7 cellular contexts compared by ENCODE assay signal in the genomic region with DNA sequence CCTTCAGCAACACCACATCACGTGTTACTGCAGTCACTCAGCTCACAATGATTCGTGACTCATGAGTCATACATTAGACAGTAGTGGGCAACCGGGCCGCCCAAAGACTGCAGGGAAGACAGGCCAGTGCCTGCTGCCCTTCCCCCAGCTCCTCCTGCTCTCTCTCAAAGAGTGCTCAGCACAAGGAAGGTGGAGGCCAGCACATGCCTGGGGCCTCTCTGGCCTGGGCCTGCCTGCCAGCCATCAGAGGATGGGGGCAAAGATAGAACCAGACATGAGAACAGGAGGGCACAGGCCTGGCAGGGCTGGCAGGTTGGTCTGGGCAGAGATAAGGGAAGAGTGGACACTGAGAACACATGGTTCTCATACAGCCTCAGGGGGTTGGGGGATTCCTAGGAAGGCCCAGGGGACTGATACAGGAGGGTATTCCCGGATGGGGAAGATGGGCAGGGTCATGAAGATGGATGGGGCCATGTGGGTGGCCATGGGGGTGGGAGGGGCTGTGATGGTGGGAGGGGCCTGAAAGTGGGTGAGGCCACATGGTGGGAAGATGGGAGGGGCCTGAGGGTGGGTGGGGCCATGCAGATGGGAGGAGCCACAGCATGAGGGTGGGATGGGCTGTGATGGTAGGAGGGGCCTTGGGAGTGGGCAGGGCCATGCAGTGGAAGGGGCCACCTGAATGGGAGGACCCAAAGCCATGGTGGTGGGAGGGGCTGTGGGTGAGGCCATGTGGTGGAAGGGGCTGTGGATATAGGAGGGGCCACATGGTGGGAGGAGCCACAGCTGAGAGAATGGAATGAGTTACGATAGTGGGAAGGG. TPM values are rescaled to one million over a fixed set of nuclear protein-coding genes. Genes with fewer than 3 reads are reported as not detected.
A peak's percentile ranks its signal among the peaks of the same experiment; 100 is the strongest.
DNase-seq lines count a peak whose midpoint lies in the region; ATAC-seq lines count a peak whose summit lies in the region.

No MANE protein-coding gene starts in this region.

- no peaks in the 10 kb centered on the region for H3K27me3 Mint-ChIP-seq in stimulated activated naive CD8-positive, alpha-beta T cell treated with anti-CD3 and anti-CD28 coated beads, Interleukin-15, amount 100 ng/mL, for 72 hours

- no peaks in the 10 kb centered on the region for H3K9me3 Mint-ChIP-seq in stimulated activated naive CD8-positive, alpha-beta T cell treated with anti-CD3 and anti-CD28 coated beads, Interleukin-15, amount 100 ng/mL, for 72 hours

- no peak overlapping the region for H3K4me3 Mint-ChIP-seq in stimulated activated naive CD8-positive, alpha-beta T cell treated with anti-CD3 and anti-CD28 coated beads, Interleukin-15, amount 100 ng/mL, for 72 hours

- ATAC-seq in HG03342 (IDR thresholded peaks at IDR 0.05; ENCODE audit: unreplicated experiment) (peak; percentile 56), left ventricle myocardium superior (peak; percentile 20), GM21367 (IDR thresholded peaks at IDR 0.05; ENCODE audit: unreplicated experiment) (no peak), GM18873 (IDR thresholded peaks at IDR 0.05; ENCODE audit: low FRiP score, unreplicated experiment) (no peak)
- peak; percentile 19 for ATAC-seq in stimulated activated naive CD8-positive, alpha-beta T cell treated with anti-CD3 and anti-CD28 coated beads, Interleukin-15, amount 100 ng/mL, for 72 hours

- peak overlapping the region in 1 of 2 donors; percentile 69 for H3K27ac Mint-ChIP-seq in stimulated activated naive CD8-positive, alpha-beta T cell treated with anti-CD3 and anti-CD28 coated beads, Interleukin-15, amount 100 ng/mL, for 72 hours

- DNase-seq in ELF-1 (ENCODE audit: low read depth, low spot score) = peak; percentile 92
- peak; percentile 28 to 30 for DNase-seq in activated CD4-positive, alpha-beta T cell treated with anti-CD3 and anti-CD28 coated beads, Interleukin-2, amount 50 U/mL, for 48 hours
- no peak for DNase-seq in left ventricle myocardium superior
- DNase-seq in stimulated activated naive CD8-positive, alpha-beta T cell treated with anti-CD3 and anti-CD28 coated beads, Interleukin-15, amount 100 ng/mL, for 72 hours = no peak

- peaks cover 11% of the 10 kb centered on the region for H3K4me1 Mint-ChIP-seq in stimulated activated naive CD8-positive, alpha-beta T cell treated with anti-CD3 and anti-CD28 coated beads, Interleukin-15, amount 100 ng/mL, for 72 hours

- intact Hi-C loops in left ventricle myocardium superior (cut with micrococcal nuclease) = no loop called here

RNA-seq across cellular contexts. Expression of gene KATNB1, which starts 29.0 kb away (rescaled TPM):
- total RNA-seq in left ventricle myocardium superior = 9.3 TPM

RNA-seq across cellular contexts. Expression of gene KIFC3, which starts 37.7 kb away (rescaled TPM):
- total RNA-seq in left ventricle myocardium superior = 52.6 TPM

Comparison
In these comparisons a context has a peak if more than half of its experiments do, and no peak if none do; other contexts are left out.
1. DNase-seq: peak in ELF-1 (single experiment) and activated CD4-positive, alpha-beta T cell treated with anti-CD3 and anti-CD28 coated beads, Interleukin-2, amount 50 U/mL, for 48 hours (2 of 2); none in left ventricle myocardium superior (single experiment) and stimulated activated naive CD8-positive, alpha-beta T cell treated with anti-CD3 and anti-CD28 coated beads, Interleukin-15, amount 100 ng/mL, for 72 hours (0 of 2).
2. ATAC-seq: peak in HG03342 (single experiment), left ventricle myocardium superior (single experiment) and stimulated activated naive CD8-positive, alpha-beta T cell treated with anti-CD3 and anti-CD28 coated beads, Interleukin-15, amount 100 ng/mL, for 72 hours (single experiment); none in GM21367 (single experiment) and GM18873 (single experiment).